ENCODE assay signal across 1 cellular context in the genomic region with DNA sequence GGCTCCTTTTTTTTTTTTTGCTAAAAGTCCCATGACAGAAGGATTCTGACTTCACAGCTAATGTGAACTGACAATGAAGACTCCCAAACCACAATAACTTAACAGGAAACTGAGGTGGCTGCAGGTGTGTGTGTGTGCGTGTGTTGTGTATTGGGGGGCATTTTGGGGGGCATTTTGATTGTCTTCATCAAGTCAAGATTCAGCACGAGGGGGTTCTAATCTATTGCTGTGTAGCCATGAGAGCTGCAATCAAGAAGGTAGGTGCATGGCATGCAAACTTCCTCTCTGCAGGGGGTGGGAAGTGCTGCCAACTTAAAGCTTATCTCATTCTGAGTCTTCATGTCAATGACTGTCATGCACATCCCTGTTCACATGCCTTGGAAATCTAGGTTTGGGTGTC.
TF ChIP-seq lines count a peak whose summit lies in the region.

No MANE protein-coding gene starts in this region.

TF ChIP-seq in GM12878, 131 proteins besides CTCF, POLR2A, EP300 and RAD21 (continued from another document):
- TF ChIP-seq, protein P1, sequence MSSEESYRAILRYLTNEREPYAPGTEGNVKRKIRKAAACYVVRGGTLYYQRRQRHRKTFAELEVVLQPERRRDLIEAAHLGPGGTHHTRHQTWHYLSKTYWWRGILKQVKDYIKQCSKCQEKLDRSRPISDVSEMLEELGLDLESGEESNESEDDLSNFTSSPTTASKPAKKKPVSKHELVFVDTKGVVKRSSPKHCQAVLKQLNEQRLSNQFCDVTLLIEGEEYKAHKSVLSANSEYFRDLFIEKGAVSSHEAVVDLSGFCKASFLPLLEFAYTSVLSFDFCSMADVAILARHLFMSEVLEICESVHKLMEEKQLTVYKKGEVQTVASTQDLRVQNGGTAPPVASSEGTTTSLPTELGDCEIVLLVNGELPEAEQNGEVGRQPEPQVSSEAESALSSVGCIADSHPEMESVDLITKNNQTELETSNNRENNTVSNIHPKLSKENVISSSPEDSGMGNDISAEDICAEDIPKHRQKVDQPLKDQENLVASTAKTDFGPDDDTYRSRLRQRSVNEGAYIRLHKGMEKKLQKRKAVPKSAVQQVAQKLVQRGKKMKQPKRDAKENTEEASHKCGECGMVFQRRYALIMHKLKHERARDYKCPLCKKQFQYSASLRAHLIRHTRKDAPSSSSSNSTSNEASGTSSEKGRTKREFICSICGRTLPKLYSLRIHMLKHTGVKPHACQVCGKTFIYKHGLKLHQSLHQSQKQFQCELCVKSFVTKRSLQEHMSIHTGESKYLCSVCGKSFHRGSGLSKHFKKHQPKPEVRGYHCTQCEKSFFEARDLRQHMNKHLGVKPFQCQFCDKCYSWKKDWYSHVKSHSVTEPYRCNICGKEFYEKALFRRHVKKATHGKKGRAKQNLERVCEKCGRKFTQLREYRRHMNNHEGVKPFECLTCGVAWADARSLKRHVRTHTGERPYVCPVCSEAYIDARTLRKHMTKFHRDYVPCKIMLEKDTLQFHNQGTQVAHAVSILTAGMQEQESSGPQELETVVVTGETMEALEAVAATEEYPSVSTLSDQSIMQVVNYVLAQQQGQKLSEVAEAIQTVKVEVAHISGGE (CRISPR knock-in tag; IDR thresholded peaks at IDR 0.05) = no peak
- no peak for TF ChIP-seq CHD4 (IDR thresholded peaks at IDR 0.05)
- TF ChIP-seq CHD2 (IDR thresholded peaks at IDR 0.05; ENCODE audit: borderline replicate concordance, low read depth, low read length) = no peak
- TF ChIP-seq, protein P2, sequence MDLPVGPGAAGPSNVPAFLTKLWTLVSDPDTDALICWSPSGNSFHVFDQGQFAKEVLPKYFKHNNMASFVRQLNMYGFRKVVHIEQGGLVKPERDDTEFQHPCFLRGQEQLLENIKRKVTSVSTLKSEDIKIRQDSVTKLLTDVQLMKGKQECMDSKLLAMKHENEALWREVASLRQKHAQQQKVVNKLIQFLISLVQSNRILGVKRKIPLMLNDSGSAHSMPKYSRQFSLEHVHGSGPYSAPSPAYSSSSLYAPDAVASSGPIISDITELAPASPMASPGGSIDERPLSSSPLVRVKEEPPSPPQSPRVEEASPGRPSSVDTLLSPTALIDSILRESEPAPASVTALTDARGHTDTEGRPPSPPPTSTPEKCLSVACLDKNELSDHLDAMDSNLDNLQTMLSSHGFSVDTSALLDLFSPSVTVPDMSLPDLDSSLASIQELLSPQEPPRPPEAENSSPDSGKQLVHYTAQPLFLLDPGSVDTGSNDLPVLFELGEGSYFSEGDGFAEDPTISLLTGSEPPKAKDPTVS (IDR thresholded peaks at IDR 0.05; ENCODE audit: low read depth, low read length) = no peak
- no peak for TF ChIP-seq ZNF24 (IDR thresholded peaks at IDR 0.05)
- TF ChIP-seq ZNF384 (IDR thresholded peaks at IDR 0.05; ENCODE audit: borderline replicate concordance, low read depth, low read length) = peak; percentile 34; the same call in 1 of the 2 replicates
- peak; percentile 57; the same call in 1 of the 2 replicates for TF ChIP-seq FOXM1 (IDR thresholded peaks at IDR 0.05; ENCODE audit: low read depth, low read length)
- TF ChIP-seq NFYA (IDR thresholded peaks at IDR 0.05; ENCODE audit: borderline replicate concordance, low read depth, low read length) = no peak
- TF ChIP-seq, protein P3, sequence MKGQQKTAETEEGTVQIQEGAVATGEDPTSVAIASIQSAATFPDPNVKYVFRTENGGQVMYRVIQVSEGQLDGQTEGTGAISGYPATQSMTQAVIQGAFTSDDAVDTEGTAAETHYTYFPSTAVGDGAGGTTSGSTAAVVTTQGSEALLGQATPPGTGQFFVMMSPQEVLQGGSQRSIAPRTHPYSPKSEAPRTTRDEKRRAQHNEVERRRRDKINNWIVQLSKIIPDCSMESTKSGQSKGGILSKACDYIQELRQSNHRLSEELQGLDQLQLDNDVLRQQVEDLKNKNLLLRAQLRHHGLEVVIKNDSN (IDR thresholded peaks at IDR 0.05; ENCODE audit: borderline replicate concordance, extremely low read length, insufficient read depth, low read depth, low read length) = no peak
- TF ChIP-seq, protein P4, sequence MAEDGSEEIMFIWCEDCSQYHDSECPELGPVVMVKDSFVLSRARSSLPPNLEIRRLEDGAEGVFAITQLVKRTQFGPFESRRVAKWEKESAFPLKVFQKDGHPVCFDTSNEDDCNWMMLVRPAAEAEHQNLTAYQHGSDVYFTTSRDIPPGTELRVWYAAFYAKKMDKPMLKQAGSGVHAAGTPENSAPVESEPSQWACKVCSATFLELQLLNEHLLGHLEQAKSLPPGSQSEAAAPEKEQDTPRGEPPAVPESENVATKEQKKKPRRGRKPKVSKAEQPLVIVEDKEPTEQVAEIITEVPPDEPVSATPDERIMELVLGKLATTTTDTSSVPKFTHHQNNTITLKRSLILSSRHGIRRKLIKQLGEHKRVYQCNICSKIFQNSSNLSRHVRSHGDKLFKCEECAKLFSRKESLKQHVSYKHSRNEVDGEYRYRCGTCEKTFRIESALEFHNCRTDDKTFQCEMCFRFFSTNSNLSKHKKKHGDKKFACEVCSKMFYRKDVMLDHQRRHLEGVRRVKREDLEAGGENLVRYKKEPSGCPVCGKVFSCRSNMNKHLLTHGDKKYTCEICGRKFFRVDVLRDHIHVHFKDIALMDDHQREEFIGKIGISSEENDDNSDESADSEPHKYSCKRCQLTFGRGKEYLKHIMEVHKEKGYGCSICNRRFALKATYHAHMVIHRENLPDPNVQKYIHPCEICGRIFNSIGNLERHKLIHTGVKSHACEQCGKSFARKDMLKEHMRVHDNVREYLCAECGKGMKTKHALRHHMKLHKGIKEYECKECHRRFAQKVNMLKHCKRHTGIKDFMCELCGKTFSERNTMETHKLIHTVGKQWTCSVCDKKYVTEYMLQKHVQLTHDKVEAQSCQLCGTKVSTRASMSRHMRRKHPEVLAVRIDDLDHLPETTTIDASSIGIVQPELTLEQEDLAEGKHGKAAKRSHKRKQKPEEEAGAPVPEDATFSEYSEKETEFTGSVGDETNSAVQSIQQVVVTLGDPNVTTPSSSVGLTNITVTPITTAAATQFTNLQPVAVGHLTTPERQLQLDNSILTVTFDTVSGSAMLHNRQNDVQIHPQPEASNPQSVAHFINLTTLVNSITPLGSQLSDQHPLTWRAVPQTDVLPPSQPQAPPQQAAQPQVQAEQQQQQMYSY (CRISPR knock-in tag; IDR thresholded peaks at IDR 0.05) = no peak
- peak; percentile 53 for TF ChIP-seq EED (IDR thresholded peaks at IDR 0.05; ENCODE audit: low read depth)
- TF ChIP-seq ETV6 (conservative IDR thresholded peaks at IDR 0.05 in 1 of 2, IDR thresholded peaks at IDR 0.05 in 1 of 2; ENCODE audit: borderline replicate concordance in 1 of 2, low read depth in 1 of 2) = 0 out of 4 replicates have a peak, but pooled peaks of 1 of the 2 experiments have one; percentile 30
- no peak for TF ChIP-seq KAT2A (conservative IDR thresholded peaks at IDR 0.05; ENCODE audit: control insufficient read depth, low read depth, low read length)
- no peak for TF ChIP-seq IKZF2 (IDR thresholded peaks at IDR 0.05)
